1 cellular context compared by ENCODE assay signal in the genomic region with DNA sequence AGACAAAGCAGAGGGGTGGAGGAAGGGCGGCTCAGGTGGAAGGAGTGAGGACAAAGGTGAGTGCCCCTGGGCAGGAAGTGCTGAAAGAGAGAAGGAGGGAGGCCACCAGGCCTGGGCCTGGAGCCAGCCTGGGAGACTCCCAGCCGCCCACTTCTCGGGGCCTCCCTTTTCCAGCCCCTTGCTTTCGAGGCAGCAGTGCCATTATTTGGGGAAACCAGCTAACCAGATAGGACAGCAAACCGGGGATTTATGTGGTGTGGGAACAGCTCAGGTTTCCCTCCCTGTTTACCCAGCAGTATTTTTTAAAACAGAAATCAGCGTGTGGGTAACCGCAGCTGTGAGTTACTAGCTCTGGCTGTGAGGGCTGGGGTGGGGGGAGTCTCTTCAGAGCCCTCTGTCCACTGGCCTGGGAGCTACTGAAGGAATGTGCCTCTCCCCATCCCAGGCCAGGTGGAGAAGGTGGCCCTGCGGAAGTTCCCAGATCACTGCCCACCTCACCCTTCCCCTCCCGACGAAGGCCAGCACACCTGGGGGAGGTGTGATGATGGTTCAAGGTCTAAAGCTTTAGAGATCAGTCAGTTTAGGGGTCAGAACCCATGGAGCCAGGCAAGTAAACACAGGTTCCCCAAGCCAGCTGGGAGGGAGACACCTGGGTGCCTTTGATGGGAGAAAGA.
TF ChIP-seq lines count a peak whose summit lies in the region.

No MANE protein-coding gene starts in this region.

TF ChIP-seq in HepG2, 621 proteins besides CTCF, POLR2A, EP300 and RAD21 (continued from another document and continues in another):
- TF ChIP-seq, protein P1, sequence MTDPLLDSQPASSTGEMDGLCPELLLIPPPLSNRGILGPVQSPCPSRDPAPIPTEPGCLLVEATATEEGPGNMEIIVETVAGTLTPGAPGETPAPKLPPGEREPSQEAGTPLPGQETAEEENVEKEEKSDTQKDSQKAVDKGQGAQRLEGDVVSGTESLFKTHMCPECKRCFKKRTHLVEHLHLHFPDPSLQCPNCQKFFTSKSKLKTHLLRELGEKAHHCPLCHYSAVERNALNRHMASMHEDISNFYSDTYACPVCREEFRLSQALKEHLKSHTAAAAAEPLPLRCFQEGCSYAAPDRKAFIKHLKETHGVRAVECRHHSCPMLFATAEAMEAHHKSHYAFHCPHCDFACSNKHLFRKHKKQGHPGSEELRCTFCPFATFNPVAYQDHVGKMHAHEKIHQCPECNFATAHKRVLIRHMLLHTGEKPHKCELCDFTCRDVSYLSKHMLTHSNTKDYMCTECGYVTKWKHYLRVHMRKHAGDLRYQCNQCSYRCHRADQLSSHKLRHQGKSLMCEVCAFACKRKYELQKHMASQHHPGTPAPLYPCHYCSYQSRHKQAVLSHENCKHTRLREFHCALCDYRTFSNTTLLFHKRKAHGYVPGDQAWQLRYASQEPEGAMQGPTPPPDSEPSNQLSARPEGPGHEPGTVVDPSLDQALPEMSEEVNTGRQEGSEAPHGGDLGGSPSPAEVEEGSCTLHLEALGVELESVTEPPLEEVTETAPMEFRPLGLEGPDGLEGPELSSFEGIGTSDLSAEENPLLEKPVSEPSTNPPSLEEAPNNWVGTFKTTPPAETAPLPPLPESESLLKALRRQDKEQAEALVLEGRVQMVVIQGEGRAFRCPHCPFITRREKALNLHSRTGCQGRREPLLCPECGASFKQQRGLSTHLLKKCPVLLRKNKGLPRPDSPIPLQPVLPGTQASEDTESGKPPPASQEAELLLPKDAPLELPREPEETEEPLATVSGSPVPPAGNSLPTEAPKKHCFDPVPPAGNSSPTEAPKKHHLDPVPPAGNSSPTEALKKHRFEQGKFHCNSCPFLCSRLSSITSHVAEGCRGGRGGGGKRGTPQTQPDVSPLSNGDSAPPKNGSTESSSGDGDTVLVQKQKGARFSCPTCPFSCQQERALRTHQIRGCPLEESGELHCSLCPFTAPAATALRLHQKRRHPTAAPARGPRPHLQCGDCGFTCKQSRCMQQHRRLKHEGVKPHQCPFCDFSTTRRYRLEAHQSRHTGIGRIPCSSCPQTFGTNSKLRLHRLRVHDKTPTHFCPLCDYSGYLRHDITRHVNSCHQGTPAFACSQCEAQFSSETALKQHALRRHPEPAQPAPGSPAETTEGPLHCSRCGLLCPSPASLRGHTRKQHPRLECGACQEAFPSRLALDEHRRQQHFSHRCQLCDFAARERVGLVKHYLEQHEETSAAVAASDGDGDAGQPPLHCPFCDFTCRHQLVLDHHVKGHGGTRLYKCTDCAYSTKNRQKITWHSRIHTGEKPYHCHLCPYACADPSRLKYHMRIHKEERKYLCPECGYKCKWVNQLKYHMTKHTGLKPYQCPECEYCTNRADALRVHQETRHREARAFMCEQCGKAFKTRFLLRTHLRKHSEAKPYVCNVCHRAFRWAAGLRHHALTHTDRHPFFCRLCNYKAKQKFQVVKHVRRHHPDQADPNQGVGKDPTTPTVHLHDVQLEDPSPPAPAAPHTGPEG (CRISPR knock-in tag; IDR thresholded peaks at IDR 0.05), result no peak
- TF ChIP-seq, protein P2, sequence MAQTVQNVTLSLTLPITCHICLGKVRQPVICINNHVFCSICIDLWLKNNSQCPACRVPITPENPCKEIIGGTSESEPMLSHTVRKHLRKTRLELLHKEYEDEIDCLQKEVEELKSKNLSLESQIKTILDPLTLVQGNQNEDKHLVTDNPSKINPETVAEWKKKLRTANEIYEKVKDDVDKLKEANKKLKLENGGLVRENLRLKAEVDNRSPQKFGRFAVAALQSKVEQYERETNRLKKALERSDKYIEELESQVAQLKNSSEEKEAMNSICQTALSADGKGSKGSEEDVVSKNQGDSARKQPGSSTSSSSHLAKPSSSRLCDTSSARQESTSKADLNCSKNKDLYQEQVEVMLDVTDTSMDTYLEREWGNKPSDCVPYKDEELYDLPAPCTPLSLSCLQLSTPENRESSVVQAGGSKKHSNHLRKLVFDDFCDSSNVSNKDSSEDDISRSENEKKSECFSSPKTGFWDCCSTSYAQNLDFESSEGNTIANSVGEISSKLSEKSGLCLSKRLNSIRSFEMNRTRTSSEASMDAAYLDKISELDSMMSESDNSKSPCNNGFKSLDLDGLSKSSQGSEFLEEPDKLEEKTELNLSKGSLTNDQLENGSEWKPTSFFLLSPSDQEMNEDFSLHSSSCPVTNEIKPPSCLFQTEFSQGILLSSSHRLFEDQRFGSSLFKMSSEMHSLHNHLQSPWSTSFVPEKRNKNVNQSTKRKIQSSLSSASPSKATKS (CRISPR knock-in tag; IDR thresholded peaks at IDR 0.05), result no peak
- TF ChIP-seq SIN3A (IDR thresholded peaks at IDR 0.05; ENCODE audit: borderline replicate concordance, low read depth, low read length), result no peak
- TF ChIP-seq, protein P3, sequence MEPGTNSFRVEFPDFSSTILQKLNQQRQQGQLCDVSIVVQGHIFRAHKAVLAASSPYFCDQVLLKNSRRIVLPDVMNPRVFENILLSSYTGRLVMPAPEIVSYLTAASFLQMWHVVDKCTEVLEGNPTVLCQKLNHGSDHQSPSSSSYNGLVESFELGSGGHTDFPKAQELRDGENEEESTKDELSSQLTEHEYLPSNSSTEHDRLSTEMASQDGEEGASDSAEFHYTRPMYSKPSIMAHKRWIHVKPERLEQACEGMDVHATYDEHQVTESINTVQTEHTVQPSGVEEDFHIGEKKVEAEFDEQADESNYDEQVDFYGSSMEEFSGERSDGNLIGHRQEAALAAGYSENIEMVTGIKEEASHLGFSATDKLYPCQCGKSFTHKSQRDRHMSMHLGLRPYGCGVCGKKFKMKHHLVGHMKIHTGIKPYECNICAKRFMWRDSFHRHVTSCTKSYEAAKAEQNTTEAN (CRISPR knock-in tag; conservative IDR thresholded peaks at IDR 0.05), result peak; percentile 71; the same call in 1 of the 2 replicates
- TF ChIP-seq, protein P4, sequence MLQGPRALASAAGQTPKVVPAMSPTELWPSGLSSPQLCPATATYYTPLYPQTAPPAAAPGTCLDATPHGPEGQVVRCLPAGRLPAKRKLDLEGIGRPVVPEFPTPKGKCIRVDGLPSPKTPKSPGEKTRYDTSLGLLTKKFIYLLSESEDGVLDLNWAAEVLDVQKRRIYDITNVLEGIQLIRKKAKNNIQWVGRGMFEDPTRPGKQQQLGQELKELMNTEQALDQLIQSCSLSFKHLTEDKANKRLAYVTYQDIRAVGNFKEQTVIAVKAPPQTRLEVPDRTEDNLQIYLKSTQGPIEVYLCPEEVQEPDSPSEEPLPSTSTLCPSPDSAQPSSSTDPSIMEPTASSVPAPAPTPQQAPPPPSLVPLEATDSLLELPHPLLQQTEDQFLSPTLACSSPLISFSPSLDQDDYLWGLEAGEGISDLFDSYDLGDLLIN (CRISPR knock-in tag; IDR thresholded peaks at IDR 0.05; ENCODE audit: borderline replicate concordance), result no peak
- TF ChIP-seq SRSF9 (IDR thresholded peaks at IDR 0.05; ENCODE audit: borderline replicate concordance, insufficient read depth, low read depth, low read length, poor library complexity, severe bottlenecking), result no peak
- TF ChIP-seq ZNF34 (CRISPR knock-in tag; IDR thresholded peaks at IDR 0.05; ENCODE audit: borderline replicate concordance), result no peak
- TF ChIP-seq SP140L (CRISPR knock-in tag; IDR thresholded peaks at IDR 0.05; ENCODE audit: borderline replicate concordance), result no peak
- TF ChIP-seq ZNF577 (CRISPR knock-in tag; IDR thresholded peaks at IDR 0.05; ENCODE audit: borderline replicate concordance, low read depth), result no peak
- no peak for TF ChIP-seq MLLT10 (CRISPR knock-in tag; IDR thresholded peaks at IDR 0.05)
- TF ChIP-seq IRX3 (CRISPR knock-in tag; IDR thresholded peaks at IDR 0.05; ENCODE audit: borderline replicate concordance, low read depth), result no peak
- TF ChIP-seq, protein P5, sequence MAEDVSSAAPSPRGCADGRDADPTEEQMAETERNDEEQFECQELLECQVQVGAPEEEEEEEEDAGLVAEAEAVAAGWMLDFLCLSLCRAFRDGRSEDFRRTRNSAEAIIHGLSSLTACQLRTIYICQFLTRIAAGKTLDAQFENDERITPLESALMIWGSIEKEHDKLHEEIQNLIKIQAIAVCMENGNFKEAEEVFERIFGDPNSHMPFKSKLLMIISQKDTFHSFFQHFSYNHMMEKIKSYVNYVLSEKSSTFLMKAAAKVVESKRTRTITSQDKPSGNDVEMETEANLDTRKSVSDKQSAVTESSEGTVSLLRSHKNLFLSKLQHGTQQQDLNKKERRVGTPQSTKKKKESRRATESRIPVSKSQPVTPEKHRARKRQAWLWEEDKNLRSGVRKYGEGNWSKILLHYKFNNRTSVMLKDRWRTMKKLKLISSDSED (CRISPR knock-in tag; IDR thresholded peaks at IDR 0.05), result no peak
- TF ChIP-seq PHF21A (CRISPR knock-in tag; IDR thresholded peaks at IDR 0.05), result peak; percentile 78
- no peak for TF ChIP-seq MIER3 (CRISPR knock-in tag; IDR thresholded peaks at IDR 0.05; ENCODE audit: borderline replicate concordance)
- TF ChIP-seq, protein P6, sequence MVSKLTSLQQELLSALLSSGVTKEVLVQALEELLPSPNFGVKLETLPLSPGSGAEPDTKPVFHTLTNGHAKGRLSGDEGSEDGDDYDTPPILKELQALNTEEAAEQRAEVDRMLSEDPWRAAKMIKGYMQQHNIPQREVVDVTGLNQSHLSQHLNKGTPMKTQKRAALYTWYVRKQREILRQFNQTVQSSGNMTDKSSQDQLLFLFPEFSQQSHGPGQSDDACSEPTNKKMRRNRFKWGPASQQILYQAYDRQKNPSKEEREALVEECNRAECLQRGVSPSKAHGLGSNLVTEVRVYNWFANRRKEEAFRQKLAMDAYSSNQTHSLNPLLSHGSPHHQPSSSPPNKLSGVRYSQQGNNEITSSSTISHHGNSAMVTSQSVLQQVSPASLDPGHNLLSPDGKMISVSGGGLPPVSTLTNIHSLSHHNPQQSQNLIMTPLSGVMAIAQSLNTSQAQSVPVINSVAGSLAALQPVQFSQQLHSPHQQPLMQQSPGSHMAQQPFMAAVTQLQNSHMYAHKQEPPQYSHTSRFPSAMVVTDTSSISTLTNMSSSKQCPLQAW (CRISPR knock-in tag; IDR thresholded peaks at IDR 0.05), result 0 out of 2 replicates have a peak, but pooled peaks have one; percentile 35
- TF ChIP-seq ZNF746 (CRISPR knock-in tag; IDR thresholded peaks at IDR 0.05), result peak; percentile 39; the same call in 1 of the 2 replicates
- no peak for TF ChIP-seq PAX8 (CRISPR knock-in tag; IDR thresholded peaks at IDR 0.05; ENCODE audit: borderline replicate concordance)
- TF ChIP-seq, protein P7, sequence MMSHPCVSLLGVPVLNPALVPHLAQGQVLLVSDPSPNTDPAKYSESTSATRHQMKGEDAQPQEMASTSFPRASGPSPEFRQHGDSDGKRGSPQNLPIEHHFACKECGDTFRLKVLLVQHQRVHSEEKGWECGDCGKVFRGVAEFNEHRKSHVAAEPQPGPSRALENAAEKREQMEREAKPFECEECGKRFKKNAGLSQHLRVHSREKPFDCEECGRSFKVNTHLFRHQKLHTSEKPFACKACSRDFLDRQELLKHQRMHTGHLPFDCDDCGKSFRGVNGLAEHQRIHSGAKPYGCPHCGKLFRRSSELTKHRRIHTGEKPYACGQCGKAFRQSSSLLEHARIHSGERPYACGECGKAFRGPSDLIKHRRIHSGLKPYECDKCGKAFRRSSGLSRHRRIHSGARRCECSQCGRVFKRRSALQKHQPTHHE (CRISPR knock-in tag; IDR thresholded peaks at IDR 0.05; ENCODE audit: borderline replicate concordance), result no peak
- TF ChIP-seq NR2C2 (CRISPR knock-in tag; IDR thresholded peaks at IDR 0.05; ENCODE audit: borderline replicate concordance), result no peak; the same call in 1 of the 2 replicates
- TF ChIP-seq, protein P8, sequence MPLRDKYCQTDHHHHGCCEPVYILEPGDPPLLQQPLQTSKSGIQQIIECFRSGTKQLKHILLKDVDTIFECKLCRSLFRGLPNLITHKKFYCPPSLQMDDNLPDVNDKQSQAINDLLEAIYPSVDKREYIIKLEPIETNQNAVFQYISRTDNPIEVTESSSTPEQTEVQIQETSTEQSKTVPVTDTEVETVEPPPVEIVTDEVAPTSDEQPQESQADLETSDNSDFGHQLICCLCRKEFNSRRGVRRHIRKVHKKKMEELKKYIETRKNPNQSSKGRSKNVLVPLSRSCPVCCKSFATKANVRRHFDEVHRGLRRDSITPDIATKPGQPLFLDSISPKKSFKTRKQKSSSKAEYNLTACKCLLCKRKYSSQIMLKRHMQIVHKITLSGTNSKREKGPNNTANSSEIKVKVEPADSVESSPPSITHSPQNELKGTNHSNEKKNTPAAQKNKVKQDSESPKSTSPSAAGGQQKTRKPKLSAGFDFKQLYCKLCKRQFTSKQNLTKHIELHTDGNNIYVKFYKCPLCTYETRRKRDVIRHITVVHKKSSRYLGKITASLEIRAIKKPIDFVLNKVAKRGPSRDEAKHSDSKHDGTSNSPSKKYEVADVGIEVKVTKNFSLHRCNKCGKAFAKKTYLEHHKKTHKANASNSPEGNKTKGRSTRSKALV (CRISPR knock-in tag; IDR thresholded peaks at IDR 0.05), result no peak
- TF ChIP-seq ZNF891 (CRISPR knock-in tag; IDR thresholded peaks at IDR 0.05), result no peak; the same call in 1 of the 2 replicates
- no peak for TF ChIP-seq CBX5 (CRISPR knock-in tag; IDR thresholded peaks at IDR 0.05; ENCODE audit: borderline replicate concordance)
- no peak for TF ChIP-seq HNRNPL (IDR thresholded peaks at IDR 0.05; ENCODE audit: low read depth, low read length)
- TF ChIP-seq, protein P9, sequence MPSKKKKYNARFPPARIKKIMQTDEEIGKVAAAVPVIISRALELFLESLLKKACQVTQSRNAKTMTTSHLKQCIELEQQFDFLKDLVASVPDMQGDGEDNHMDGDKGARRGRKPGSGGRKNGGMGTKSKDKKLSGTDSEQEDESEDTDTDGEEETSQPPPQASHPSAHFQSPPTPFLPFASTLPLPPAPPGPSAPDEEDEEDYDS (CRISPR knock-in tag; IDR thresholded peaks at IDR 0.05), result no peak
- TF ChIP-seq AHR (CRISPR knock-in tag; IDR thresholded peaks at IDR 0.05), result no peak
- TF ChIP-seq ZNF720 (CRISPR knock-in tag; IDR thresholded peaks at IDR 0.05), result no peak
- TF ChIP-seq, protein P10, sequence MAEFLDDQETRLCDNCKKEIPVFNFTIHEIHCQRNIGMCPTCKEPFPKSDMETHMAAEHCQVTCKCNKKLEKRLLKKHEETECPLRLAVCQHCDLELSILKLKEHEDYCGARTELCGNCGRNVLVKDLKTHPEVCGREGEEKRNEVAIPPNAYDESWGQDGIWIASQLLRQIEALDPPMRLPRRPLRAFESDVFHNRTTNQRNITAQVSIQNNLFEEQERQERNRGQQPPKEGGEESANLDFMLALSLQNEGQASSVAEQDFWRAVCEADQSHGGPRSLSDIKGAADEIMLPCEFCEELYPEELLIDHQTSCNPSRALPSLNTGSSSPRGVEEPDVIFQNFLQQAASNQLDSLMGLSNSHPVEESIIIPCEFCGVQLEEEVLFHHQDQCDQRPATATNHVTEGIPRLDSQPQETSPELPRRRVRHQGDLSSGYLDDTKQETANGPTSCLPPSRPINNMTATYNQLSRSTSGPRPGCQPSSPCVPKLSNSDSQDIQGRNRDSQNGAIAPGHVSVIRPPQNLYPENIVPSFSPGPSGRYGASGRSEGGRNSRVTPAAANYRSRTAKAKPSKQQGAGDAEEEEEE (CRISPR knock-in tag; IDR thresholded peaks at IDR 0.05; ENCODE audit: borderline replicate concordance), result no peak
